In the genomic region with DNA sequence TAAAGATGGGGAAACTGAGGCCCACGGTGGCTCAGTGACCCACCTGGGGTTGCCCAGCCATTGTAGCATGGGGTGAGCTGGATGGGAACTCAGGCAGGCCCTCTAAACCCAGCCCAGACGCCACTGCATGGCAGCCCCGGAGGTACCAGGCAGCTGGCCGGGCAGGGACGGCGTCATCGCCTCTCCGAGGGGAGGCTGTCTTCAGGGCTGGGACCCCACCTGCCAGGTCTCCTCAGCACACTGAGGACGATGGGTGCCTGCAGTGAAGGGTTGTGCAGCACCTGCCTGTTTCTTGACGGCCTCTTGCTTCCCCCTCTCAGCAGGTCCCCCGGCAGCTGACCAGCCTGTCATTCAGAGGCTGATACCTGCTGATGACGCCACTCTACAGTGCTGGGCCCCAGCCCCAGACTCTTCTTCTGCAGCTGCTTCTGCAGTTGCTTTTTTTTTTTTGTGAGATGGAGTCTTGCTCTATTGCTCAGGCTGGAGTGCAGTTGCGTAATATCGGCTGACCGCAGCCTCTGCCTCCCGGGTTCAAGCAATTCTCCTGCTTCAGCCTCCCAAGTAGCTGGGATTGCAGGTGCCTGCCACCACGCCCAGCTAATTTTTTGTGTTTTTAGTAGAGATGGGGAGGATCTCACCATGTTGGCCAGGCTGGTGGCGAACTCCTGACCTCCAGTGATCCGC, we compare ENCODE assay signal across 1 cellular context.
TF ChIP-seq lines count a peak whose summit lies in the region.

No MANE protein-coding gene starts in this region.

TF ChIP-seq in GM23338, 12 proteins besides CTCF, POLR2A, EP300 and RAD21 (continued from another document):
- TF ChIP-seq, protein P1, sequence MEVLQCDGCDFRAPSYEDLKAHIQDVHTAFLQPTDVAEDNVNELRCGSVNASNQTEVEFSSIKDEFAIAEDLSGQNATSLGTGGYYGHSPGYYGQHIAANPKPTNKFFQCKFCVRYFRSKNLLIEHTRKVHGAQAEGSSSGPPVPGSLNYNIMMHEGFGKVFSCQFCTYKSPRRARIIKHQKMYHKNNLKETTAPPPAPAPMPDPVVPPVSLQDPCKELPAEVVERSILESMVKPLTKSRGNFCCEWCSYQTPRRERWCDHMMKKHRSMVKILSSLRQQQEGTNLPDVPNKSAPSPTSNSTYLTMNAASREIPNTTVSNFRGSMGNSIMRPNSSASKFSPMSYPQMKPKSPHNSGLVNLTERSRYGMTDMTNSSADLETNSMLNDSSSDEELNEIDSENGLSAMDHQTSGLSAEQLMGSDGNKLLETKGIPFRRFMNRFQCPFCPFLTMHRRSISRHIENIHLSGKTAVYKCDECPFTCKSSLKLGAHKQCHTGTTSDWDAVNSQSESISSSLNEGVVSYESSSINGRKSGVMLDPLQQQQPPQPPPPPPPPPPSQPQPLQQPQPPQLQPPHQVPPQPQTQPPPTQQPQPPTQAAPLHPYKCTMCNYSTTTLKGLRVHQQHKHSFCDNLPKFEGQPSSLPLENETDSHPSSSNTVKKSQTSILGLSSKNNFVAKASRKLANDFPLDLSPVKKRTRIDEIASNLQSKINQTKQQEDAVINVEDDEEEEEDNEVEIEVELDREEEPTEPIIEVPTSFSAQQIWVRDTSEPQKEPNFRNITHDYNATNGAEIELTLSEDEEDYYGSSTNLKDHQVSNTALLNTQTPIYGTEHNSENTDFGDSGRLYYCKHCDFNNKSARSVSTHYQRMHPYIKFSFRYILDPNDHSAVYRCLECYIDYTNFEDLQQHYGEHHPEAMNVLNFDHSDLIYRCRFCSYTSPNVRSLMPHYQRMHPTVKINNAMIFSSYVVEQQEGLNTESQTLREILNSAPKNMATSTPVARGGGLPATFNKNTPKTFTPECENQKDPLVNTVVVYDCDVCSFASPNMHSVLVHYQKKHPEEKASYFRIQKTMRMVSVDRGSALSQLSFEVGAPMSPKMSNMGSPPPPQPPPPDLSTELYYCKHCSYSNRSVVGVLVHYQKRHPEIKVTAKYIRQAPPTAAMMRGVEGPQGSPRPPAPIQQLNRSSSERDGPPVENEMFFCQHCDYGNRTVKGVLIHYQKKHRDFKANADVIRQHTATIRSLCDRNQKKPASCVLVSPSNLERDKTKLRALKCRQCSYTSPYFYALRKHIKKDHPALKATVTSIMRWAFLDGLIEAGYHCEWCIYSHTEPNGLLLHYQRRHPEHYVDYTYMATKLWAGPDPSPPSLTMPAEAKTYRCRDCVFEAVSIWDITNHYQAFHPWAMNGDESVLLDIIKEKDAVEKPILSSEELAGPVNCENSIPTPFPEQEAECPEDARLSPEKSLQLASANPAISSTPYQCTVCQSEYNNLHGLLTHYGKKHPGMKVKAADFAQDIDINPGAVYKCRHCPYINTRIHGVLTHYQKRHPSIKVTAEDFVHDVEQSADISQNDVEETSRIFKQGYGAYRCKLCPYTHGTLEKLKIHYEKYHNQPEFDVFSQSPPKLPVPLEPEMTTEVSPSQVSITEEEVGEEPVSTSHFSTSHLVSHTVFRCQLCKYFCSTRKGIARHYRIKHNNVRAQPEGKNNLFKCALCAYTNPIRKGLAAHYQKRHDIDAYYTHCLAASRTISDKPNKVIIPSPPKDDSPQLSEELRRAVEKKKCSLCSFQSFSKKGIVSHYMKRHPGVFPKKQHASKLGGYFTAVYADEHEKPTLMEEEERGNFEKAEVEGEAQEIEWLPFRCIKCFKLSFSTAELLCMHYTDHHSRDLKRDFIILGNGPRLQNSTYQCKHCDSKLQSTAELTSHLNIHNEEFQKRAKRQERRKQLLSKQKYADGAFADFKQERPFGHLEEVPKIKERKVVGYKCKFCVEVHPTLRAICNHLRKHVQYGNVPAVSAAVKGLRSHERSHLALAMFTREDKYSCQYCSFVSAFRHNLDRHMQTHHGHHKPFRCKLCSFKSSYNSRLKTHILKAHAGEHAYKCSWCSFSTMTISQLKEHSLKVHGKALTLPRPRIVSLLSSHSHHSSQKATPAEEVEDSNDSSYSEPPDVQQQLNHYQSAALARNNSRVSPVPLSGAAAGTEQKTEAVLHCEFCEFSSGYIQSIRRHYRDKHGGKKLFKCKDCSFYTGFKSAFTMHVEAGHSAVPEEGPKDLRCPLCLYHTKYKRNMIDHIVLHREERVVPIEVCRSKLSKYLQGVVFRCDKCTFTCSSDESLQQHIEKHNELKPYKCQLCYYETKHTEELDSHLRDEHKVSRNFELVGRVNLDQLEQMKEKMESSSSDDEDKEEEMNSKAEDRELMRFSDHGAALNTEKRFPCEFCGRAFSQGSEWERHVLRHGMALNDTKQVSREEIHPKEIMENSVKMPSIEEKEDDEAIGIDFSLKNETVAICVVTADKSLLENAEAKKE (CRISPR knock-in tag; IDR thresholded peaks at IDR 0.05) = no peak
- TF ChIP-seq, protein P2, sequence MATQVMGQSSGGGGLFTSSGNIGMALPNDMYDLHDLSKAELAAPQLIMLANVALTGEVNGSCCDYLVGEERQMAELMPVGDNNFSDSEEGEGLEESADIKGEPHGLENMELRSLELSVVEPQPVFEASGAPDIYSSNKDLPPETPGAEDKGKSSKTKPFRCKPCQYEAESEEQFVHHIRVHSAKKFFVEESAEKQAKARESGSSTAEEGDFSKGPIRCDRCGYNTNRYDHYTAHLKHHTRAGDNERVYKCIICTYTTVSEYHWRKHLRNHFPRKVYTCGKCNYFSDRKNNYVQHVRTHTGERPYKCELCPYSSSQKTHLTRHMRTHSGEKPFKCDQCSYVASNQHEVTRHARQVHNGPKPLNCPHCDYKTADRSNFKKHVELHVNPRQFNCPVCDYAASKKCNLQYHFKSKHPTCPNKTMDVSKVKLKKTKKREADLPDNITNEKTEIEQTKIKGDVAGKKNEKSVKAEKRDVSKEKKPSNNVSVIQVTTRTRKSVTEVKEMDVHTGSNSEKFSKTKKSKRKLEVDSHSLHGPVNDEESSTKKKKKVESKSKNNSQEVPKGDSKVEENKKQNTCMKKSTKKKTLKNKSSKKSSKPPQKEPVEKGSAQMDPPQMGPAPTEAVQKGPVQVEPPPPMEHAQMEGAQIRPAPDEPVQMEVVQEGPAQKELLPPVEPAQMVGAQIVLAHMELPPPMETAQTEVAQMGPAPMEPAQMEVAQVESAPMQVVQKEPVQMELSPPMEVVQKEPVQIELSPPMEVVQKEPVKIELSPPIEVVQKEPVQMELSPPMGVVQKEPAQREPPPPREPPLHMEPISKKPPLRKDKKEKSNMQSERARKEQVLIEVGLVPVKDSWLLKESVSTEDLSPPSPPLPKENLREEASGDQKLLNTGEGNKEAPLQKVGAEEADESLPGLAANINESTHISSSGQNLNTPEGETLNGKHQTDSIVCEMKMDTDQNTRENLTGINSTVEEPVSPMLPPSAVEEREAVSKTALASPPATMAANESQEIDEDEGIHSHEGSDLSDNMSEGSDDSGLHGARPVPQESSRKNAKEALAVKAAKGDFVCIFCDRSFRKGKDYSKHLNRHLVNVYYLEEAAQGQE (IDR thresholded peaks at IDR 0.05; ENCODE audit: unreplicated experiment) = no peak
- no peak for TF ChIP-seq ZNF114 (CRISPR knock-in tag; IDR thresholded peaks at IDR 0.05)
- TF ChIP-seq CREB1 (CRISPR knock-in tag; IDR thresholded peaks at IDR 0.05; ENCODE audit: low read depth) = no peak
- TF ChIP-seq EZH2phosphoT487 (IDR thresholded peaks at IDR 0.05; ENCODE audit: unreplicated experiment) = no peak
- TF ChIP-seq NANOG (IDR thresholded peaks at IDR 0.05; ENCODE audit: borderline replicate concordance) = no peak
- TF ChIP-seq, protein P3, sequence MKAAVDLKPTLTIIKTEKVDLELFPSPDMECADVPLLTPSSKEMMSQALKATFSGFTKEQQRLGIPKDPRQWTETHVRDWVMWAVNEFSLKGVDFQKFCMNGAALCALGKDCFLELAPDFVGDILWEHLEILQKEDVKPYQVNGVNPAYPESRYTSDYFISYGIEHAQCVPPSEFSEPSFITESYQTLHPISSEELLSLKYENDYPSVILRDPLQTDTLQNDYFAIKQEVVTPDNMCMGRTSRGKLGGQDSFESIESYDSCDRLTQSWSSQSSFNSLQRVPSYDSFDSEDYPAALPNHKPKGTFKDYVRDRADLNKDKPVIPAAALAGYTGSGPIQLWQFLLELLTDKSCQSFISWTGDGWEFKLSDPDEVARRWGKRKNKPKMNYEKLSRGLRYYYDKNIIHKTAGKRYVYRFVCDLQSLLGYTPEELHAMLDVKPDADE (IDR thresholded peaks at IDR 0.05) = no peak
- no peak for TF ChIP-seq EZH2 (IDR thresholded peaks at IDR 0.05; ENCODE audit: low read depth, unreplicated experiment)
